Comparison of ENCODE assay signal across 1 cellular context in genomic region chr1:37922767-37923550, GRCh38.
A peak's percentile ranks its signal among the peaks of the same experiment; 100 is the strongest.
TF ChIP-seq lines count a peak whose summit lies in the region.

No MANE protein-coding gene starts in this region.

TF ChIP-seq in K562, 482 proteins besides CTCF, POLR2A, EP300 and RAD21 (continued from another document and continues in another):
- TF ChIP-seq, protein P1, sequence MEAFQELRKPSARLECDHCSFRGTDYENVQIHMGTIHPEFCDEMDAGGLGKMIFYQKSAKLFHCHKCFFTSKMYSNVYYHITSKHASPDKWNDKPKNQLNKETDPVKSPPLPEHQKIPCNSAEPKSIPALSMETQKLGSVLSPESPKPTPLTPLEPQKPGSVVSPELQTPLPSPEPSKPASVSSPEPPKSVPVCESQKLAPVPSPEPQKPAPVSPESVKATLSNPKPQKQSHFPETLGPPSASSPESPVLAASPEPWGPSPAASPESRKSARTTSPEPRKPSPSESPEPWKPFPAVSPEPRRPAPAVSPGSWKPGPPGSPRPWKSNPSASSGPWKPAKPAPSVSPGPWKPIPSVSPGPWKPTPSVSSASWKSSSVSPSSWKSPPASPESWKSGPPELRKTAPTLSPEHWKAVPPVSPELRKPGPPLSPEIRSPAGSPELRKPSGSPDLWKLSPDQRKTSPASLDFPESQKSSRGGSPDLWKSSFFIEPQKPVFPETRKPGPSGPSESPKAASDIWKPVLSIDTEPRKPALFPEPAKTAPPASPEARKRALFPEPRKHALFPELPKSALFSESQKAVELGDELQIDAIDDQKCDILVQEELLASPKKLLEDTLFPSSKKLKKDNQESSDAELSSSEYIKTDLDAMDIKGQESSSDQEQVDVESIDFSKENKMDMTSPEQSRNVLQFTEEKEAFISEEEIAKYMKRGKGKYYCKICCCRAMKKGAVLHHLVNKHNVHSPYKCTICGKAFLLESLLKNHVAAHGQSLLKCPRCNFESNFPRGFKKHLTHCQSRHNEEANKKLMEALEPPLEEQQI (IDR thresholded peaks at IDR 0.05) = 0 out of 2 replicates have a peak, but pooled peaks have one; percentile 37
- peak; percentile 68 for TF ChIP-seq ASH1L (IDR thresholded peaks at IDR 0.05; ENCODE audit: borderline replicate concordance, low read depth, partially characterized antibody)
- TF ChIP-seq, protein P2, sequence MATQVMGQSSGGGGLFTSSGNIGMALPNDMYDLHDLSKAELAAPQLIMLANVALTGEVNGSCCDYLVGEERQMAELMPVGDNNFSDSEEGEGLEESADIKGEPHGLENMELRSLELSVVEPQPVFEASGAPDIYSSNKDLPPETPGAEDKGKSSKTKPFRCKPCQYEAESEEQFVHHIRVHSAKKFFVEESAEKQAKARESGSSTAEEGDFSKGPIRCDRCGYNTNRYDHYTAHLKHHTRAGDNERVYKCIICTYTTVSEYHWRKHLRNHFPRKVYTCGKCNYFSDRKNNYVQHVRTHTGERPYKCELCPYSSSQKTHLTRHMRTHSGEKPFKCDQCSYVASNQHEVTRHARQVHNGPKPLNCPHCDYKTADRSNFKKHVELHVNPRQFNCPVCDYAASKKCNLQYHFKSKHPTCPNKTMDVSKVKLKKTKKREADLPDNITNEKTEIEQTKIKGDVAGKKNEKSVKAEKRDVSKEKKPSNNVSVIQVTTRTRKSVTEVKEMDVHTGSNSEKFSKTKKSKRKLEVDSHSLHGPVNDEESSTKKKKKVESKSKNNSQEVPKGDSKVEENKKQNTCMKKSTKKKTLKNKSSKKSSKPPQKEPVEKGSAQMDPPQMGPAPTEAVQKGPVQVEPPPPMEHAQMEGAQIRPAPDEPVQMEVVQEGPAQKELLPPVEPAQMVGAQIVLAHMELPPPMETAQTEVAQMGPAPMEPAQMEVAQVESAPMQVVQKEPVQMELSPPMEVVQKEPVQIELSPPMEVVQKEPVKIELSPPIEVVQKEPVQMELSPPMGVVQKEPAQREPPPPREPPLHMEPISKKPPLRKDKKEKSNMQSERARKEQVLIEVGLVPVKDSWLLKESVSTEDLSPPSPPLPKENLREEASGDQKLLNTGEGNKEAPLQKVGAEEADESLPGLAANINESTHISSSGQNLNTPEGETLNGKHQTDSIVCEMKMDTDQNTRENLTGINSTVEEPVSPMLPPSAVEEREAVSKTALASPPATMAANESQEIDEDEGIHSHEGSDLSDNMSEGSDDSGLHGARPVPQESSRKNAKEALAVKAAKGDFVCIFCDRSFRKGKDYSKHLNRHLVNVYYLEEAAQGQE (CRISPR knock-in tag; IDR thresholded peaks at IDR 0.05; ENCODE audit: low read depth) = no peak
- TF ChIP-seq ZBTB8A (IDR thresholded peaks at IDR 0.05; ENCODE audit: partially characterized antibody) = no peak
- TF ChIP-seq ZNF133 (CRISPR knock-in tag; IDR thresholded peaks at IDR 0.05) = no peak
- TF ChIP-seq JUN (IDR thresholded peaks at IDR 0.05; ENCODE audit: borderline replicate concordance, low read depth, low read length) = no peak; the same call in 1 of the 2 replicates
- TF ChIP-seq JUN (CRISPR knock-in tag; IDR thresholded peaks at IDR 0.05; ENCODE audit: borderline replicate concordance) = no peak
- TF ChIP-seq STAT5A (IDR thresholded peaks at IDR 0.05; ENCODE audit: borderline replicate concordance, low read length) = peak; percentile 83
- TF ChIP-seq, protein P3, sequence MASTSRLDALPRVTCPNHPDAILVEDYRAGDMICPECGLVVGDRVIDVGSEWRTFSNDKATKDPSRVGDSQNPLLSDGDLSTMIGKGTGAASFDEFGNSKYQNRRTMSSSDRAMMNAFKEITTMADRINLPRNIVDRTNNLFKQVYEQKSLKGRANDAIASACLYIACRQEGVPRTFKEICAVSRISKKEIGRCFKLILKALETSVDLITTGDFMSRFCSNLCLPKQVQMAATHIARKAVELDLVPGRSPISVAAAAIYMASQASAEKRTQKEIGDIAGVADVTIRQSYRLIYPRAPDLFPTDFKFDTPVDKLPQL (IDR thresholded peaks at IDR 0.05; ENCODE audit: extremely low read depth, insufficient read length) = no peak
- no peak for TF ChIP-seq E2F4 (CRISPR knock-in tag; IDR thresholded peaks at IDR 0.05; ENCODE audit: low read depth)
- 0 out of 2 replicates have a peak, but pooled peaks have one; percentile 11 for TF ChIP-seq PHF21A (IDR thresholded peaks at IDR 0.05; ENCODE audit: borderline replicate concordance, low read depth)
- TF ChIP-seq E2F8 (IDR thresholded peaks at IDR 0.05; ENCODE audit: low read depth, partially characterized antibody) = peak; percentile 38
- TF ChIP-seq PCBP2 (IDR thresholded peaks at IDR 0.05; ENCODE audit: low read depth, low read length, poor library complexity, severe bottlenecking) = no peak
- peak; percentile 54 for TF ChIP-seq MEIS2 (IDR thresholded peaks at IDR 0.05; ENCODE audit: partially characterized antibody)
- no peak for TF ChIP-seq ZNF384 (IDR thresholded peaks at IDR 0.05; ENCODE audit: low read depth, low read length)
- no peak for TF ChIP-seq BRCA1 (IDR thresholded peaks at IDR 0.05)
- no peak for TF ChIP-seq BRCA1 (CRISPR knock-in tag; IDR thresholded peaks at IDR 0.05)
- TF ChIP-seq ELF2 (CRISPR knock-in tag; IDR thresholded peaks at IDR 0.05) = no peak
- 0 out of 2 replicates have a peak, but pooled peaks have one; percentile 41 for TF ChIP-seq HNRNPL (IDR thresholded peaks at IDR 0.05; ENCODE audit: low read depth, low read length)
- TF ChIP-seq DACH1 (IDR thresholded peaks at IDR 0.05; ENCODE audit: partially characterized antibody) = no peak
- no peak for TF ChIP-seq ZNF174 (CRISPR knock-in tag; IDR thresholded peaks at IDR 0.05)
- TF ChIP-seq ZBED1 (IDR thresholded peaks at IDR 0.05) = no peak
- no peak for TF ChIP-seq NCOA2 (IDR thresholded peaks at IDR 0.05; ENCODE audit: partially characterized antibody in 2 of 2)
- no peak for TF ChIP-seq FOS (IDR thresholded peaks at IDR 0.05; ENCODE audit: extremely low read depth, insufficient read length)
- TF ChIP-seq ETV6 (IDR thresholded peaks at IDR 0.05; ENCODE audit: borderline replicate concordance in 1 of 2, low read depth in 2 of 2, low read length in 1 of 2) = 0 out of 4 replicates have a peak, but pooled peaks of 1 of the 2 experiments have one; percentile 54
- TF ChIP-seq ETV6 (CRISPR knock-in tag; IDR thresholded peaks at IDR 0.05; ENCODE audit: borderline replicate concordance) = no peak
- no peak for TF ChIP-seq ZNF140 (CRISPR knock-in tag; IDR thresholded peaks at IDR 0.05)
- TF ChIP-seq MAZ (CRISPR knock-in tag; conservative IDR thresholded peaks at IDR 0.05 in 1 of 2, IDR thresholded peaks at IDR 0.05 in 1 of 2) = peak in 1 of 2 experiments; percentile 37; a peak in 1 of 4 replicates
- TF ChIP-seq, protein P4, sequence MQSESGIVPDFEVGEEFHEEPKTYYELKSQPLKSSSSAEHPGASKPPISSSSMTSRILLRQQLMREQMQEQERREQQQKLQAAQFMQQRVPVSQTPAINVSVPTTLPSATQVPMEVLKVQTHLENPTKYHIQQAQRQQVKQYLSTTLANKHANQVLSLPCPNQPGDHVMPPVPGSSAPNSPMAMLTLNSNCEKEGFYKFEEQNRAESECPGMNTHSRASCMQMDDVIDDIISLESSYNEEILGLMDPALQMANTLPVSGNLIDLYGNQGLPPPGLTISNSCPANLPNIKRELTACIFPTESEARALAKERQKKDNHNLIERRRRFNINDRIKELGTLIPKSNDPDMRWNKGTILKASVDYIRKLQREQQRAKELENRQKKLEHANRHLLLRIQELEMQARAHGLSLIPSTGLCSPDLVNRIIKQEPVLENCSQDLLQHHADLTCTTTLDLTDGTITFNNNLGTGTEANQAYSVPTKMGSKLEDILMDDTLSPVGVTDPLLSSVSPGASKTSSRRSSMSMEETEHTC (IDR thresholded peaks at IDR 0.05) = no peak
- TF ChIP-seq BDP1 (IDR thresholded peaks at IDR 0.05; ENCODE audit: insufficient read depth, insufficient read length) = no peak
- no peak for TF ChIP-seq HDGF (IDR thresholded peaks at IDR 0.05)
- no peak for TF ChIP-seq MED1 (CRISPR knock-in tag; IDR thresholded peaks at IDR 0.05; ENCODE audit: borderline replicate concordance)
- TF ChIP-seq LARP7 (IDR thresholded peaks at IDR 0.05) = no peak
- 0 out of 2 replicates have a peak, but pooled peaks have one; percentile 36 for TF ChIP-seq BHLHE40 (IDR thresholded peaks at IDR 0.05; ENCODE audit: low read length)
- TF ChIP-seq TOE1 (IDR thresholded peaks at IDR 0.05; ENCODE audit: borderline replicate concordance) = peak; percentile 59; the same call in 1 of the 2 replicates
- no peak for TF ChIP-seq TOE1 (CRISPR knock-in tag; IDR thresholded peaks at IDR 0.05; ENCODE audit: borderline replicate concordance, low read depth)
- TF ChIP-seq FOXM1 (IDR thresholded peaks at IDR 0.05; ENCODE audit: low read depth) = peak; percentile 82
- TF ChIP-seq FOXM1 (CRISPR knock-in tag; IDR thresholded peaks at IDR 0.05; ENCODE audit: low read depth) = no peak
- no peak for TF ChIP-seq ZNF24 (IDR thresholded peaks at IDR 0.05)
- TF ChIP-seq, protein P5, sequence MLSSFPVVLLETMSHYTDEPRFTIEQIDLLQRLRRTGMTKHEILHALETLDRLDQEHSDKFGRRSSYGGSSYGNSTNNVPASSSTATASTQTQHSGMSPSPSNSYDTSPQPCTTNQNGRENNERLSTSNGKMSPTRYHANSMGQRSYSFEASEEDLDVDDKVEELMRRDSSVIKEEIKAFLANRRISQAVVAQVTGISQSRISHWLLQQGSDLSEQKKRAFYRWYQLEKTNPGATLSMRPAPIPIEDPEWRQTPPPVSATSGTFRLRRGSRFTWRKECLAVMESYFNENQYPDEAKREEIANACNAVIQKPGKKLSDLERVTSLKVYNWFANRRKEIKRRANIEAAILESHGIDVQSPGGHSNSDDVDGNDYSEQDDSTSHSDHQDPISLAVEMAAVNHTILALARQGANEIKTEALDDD (IDR thresholded peaks at IDR 0.05) = peak; percentile 98
- TF ChIP-seq, protein P6, sequence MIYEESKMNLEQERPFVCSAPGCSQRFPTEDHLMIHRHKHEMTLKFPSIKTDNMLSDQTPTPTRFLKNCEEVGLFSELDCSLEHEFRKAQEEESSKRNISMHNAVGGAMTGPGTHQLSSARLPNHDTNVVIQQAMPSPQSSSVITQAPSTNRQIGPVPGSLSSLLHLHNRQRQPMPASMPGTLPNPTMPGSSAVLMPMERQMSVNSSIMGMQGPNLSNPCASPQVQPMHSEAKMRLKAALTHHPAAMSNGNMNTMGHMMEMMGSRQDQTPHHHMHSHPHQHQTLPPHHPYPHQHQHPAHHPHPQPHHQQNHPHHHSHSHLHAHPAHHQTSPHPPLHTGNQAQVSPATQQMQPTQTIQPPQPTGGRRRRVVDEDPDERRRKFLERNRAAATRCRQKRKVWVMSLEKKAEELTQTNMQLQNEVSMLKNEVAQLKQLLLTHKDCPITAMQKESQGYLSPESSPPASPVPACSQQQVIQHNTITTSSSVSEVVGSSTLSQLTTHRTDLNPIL (CRISPR knock-in tag; IDR thresholded peaks at IDR 0.05) = no peak
- TF ChIP-seq BMI1 (IDR thresholded peaks at IDR 0.05; ENCODE audit: low read length) = no peak
- no peak for TF ChIP-seq ZNF778 (CRISPR knock-in tag; IDR thresholded peaks at IDR 0.05)
- no peak for TF ChIP-seq SLC30A9 (CRISPR knock-in tag; IDR thresholded peaks at IDR 0.05)
- TF ChIP-seq ETS2 (tag; IDR thresholded peaks at IDR 0.05; ENCODE audit: borderline replicate concordance, poor library complexity, severe bottlenecking) = no peak
- TF ChIP-seq, protein P7, sequence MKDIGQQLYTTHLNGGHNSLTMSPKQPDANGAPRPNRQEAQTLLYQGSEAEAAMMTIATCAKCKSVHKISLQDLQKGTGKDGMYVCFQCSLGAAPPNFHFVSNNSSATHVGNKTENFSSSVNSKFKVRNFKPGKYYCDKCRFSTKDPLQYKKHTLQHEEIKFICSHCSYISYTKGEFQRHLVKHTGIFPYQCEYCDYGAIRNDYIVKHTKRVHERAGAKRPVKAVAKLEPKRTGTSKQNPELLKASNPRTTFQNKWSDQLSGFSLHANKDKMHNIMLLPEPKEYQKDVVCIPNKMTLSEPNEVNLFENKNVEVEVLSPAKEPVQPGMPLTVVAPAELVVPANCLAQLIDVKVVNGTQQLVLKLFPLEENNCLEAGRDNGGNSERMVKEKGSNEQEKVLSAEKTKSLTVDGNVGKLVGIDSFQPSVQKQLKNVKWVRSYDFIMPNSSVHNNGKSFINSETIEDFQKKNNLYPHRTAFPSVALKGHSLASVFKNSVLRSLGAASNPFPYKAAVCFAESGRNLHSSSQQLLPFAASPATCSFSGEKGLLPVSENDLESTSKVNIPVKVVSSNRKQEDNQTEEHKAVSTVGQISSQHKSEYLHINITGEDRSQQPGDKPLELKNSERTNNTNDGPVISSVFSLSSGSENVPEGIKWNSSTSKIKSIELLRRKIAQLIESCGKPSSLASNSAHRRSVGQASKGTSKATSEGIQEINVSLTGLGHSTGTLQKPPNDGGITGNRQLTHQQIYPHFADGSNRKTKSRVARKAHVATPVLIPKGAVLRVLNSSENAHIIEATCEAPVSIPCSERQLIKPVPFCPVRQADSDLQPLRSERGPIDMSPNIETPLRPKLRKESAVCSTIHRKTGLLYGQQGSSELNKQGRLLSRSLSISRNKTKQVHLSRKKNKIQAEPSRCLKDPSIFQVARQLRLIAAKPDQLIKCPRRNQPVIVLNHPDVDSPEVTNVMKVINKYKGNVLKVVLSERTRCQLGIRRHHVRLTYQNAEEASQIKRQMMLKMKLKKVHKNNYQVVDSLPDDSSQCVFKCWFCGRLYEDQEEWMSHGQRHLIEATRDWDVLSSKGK (CRISPR knock-in tag; IDR thresholded peaks at IDR 0.05) = no peak
